Comparison of ENCODE assay signal across 28 cellular contexts in the genomic region with DNA sequence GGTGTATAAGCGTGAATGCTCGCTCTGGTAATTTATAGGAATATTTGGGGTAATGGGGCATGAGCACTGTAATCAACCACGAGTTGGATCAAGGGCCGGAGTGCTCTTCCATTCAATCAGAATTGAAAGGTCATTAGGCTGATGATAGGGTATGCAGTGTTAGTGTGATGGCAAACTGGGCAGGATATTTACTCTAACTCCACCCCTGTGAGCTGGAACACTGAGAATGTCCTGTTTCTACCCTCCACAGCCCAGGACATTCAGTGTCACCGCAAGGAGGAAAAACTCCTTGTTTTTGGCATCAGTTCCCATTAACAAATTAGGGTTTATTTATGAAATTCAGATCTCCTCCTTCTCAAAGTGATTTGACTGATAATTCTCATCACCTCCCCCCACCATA.
"Had no signal": no experiment of that assay in that cellular context is flagged by ENCODE, and none has a peak within 500 bp of the region (broad histone marks: within the 10 kb centered on the region; RNA-seq: fewer than 3 reads in every experiment).

No MANE protein-coding gene starts in this region.

- H3K4me3 Mint-ChIP-seq: naive thymus-derived CD8-positive, alpha-beta T cell; natural killer cell treated with Interleukin-12 subunit alpha and Interleukin-12 subunit beta and Interleukin-15 and Interleukin-18, amount 100 ng/mL, for 72 hours; stimulated activated effector memory CD8-positive, alpha-beta T cell treated with anti-CD3 and anti-CD28 coated beads, Interleukin-12 subunit alpha, Interleukin-12 subunit beta, amount 100 ng/mL, for 72 hours; stimulated activated naive B cell treated with anti-CD40 and anti-IgM and Interleukin-4, amounts not matched to agents 10 μg/mL and 1 μg/mL and 100 μg/mL, for 72 hours; stimulated activated naive CD8-positive, alpha-beta T cell treated with anti-CD3 and anti-CD28 coated beads, Interleukin-15, Interleukin-2, amounts not matched to agents 100 ng/mL and 50 ng/mL, for 24 hours had no signal

- H3K9me3 Mint-ChIP-seq: naive thymus-derived CD8-positive, alpha-beta T cell; natural killer cell treated with Interleukin-12 subunit alpha and Interleukin-12 subunit beta and Interleukin-15 and Interleukin-18, amount 100 ng/mL, for 72 hours; stimulated activated effector memory CD8-positive, alpha-beta T cell treated with anti-CD3 and anti-CD28 coated beads, Interleukin-12 subunit alpha, Interleukin-12 subunit beta, amount 100 ng/mL, for 72 hours; stimulated activated naive B cell treated with anti-CD40 and anti-IgM and Interleukin-4, amounts not matched to agents 10 μg/mL and 1 μg/mL and 100 μg/mL, for 72 hours; stimulated activated naive CD8-positive, alpha-beta T cell treated with anti-CD3 and anti-CD28 coated beads, Interleukin-15, Interleukin-2, amounts not matched to agents 100 ng/mL and 50 ng/mL, for 24 hours had no signal

- H3K9me3 ChIP-seq: neutrophil, psoas muscle, right lobe of liver, sigmoid colon, stomach, thoracic aorta, thyroid gland, tibial nerve, upper lobe of left lung, vagina had no signal

- H3K4me1 ChIP-seq: parathyroid adenoma, psoas muscle, right lobe of liver, sigmoid colon, stomach, tibial nerve, upper lobe of left lung, vagina had no signal

- H3K27me3 ChIP-seq: neutrophil, right lobe of liver, sigmoid colon, thyroid gland, upper lobe of left lung, vagina had no signal

- H3K27me3 Mint-ChIP-seq: naive thymus-derived CD8-positive, alpha-beta T cell; progenitor cell of endocrine pancreas; stimulated activated naive B cell treated with anti-CD40 and anti-IgM and Interleukin-4, amounts not matched to agents 10 μg/mL and 1 μg/mL and 100 μg/mL, for 72 hours; stimulated activated naive CD8-positive, alpha-beta T cell treated with anti-CD3 and anti-CD28 coated beads, Interleukin-15, Interleukin-2, amounts not matched to agents 100 ng/mL and 50 ng/mL, for 24 hours had no signal

- H3K79me2 ChIP-seq: parathyroid adenoma had no signal

- H3K36me3 ChIP-seq: neutrophil, right lobe of liver, sigmoid colon, stomach, thoracic aorta, thyroid gland, tibial nerve, upper lobe of left lung, vagina had no signal

- H3K4me3 ChIP-seq: psoas muscle, right lobe of liver, sigmoid colon, stomach, thoracic aorta, thyroid gland, tibial nerve, upper lobe of left lung, vagina had no signal

- H3K36me3 Mint-ChIP-seq: naive thymus-derived CD8-positive, alpha-beta T cell; natural killer cell treated with Interleukin-12 subunit alpha and Interleukin-12 subunit beta and Interleukin-15 and Interleukin-18, amount 100 ng/mL, for 72 hours; stimulated activated effector memory CD8-positive, alpha-beta T cell treated with anti-CD3 and anti-CD28 coated beads, Interleukin-12 subunit alpha, Interleukin-12 subunit beta, amount 100 ng/mL, for 72 hours; stimulated activated naive B cell treated with anti-CD40 and anti-IgM and Interleukin-4, amounts not matched to agents 10 μg/mL and 1 μg/mL and 100 μg/mL, for 72 hours had no signal

- H2AFZ ChIP-seq: parathyroid adenoma had no signal

- DNase-seq: naive thymus-derived CD8-positive, alpha-beta T cell; nucleus accumbens; posterior cingulate gyrus; psoas muscle; right cardiac atrium; right lobe of liver; sigmoid colon; small intestine; stimulated activated CD4-positive, alpha-beta T cell treated with anti-CD3 and anti-CD28 coated beads, Interleukin-15, amount 100 ng/mL, for 24 hours; stimulated activated CD4-positive, alpha-beta T cell treated with anti-CD3 and anti-CD28 coated beads, Interleukin-2, amount 100 ng/mL, for 24 hours; stimulated activated CD4-positive, alpha-beta T cell treated with anti-CD3 and anti-CD28 coated beads, Interleukin-2, amount 100 ng/mL, for 48 hours; stimulated activated CD4-positive, alpha-beta T cell treated with anti-CD3 and anti-CD28 coated beads, Interleukin-4, amount 100 ng/mL, for 24 hours; stimulated activated naive B cell treated with anti-CD40 and anti-IgM and Interleukin-4, amounts not matched to agents 10 μg/mL and 1 μg/mL and 100 μg/mL, for 72 hours; stimulated activated naive CD4-positive, alpha-beta T cell treated with Interleukin-2 at 50 U/mL for 16 hours; stomach; trophoblast cell; upper lobe of left lung had no signal

- FAIRE-seq: small intestine, urothelium cell line had no signal

- ATAC-seq: naive thymus-derived CD8-positive, alpha-beta T cell; natural killer cell treated with Interleukin-12 subunit alpha and Interleukin-12 subunit beta and Interleukin-15 and Interleukin-18, amount 100 ng/mL, for 72 hours; psoas muscle; right lobe of liver; stimulated activated effector memory CD8-positive, alpha-beta T cell treated with anti-CD3 and anti-CD28 coated beads, Interleukin-12 subunit alpha, Interleukin-12 subunit beta, amount 100 ng/mL, for 72 hours; stimulated activated naive B cell treated with anti-CD40 and anti-IgM and Interleukin-4, amounts not matched to agents 10 μg/mL and 1 μg/mL and 100 μg/mL, for 72 hours had no signal

- H3K27ac ChIP-seq: neutrophil, parathyroid adenoma, psoas muscle, right lobe of liver, sigmoid colon, stomach, thoracic aorta, thyroid gland, tibial nerve, upper lobe of left lung, vagina had no signal

- H3K4me1 Mint-ChIP-seq: naive thymus-derived CD8-positive, alpha-beta T cell; stimulated activated effector memory CD8-positive, alpha-beta T cell treated with anti-CD3 and anti-CD28 coated beads, Interleukin-12 subunit alpha, Interleukin-12 subunit beta, amount 100 ng/mL, for 72 hours; stimulated activated naive B cell treated with anti-CD40 and anti-IgM and Interleukin-4, amounts not matched to agents 10 μg/mL and 1 μg/mL and 100 μg/mL, for 72 hours had no signal

- H3K9ac ChIP-seq: parathyroid adenoma had no signal

- H3K27ac Mint-ChIP-seq: naive thymus-derived CD8-positive, alpha-beta T cell; natural killer cell treated with Interleukin-12 subunit alpha and Interleukin-12 subunit beta and Interleukin-15 and Interleukin-18, amount 100 ng/mL, for 72 hours; progenitor cell of endocrine pancreas; stimulated activated effector memory CD8-positive, alpha-beta T cell treated with anti-CD3 and anti-CD28 coated beads, Interleukin-12 subunit alpha, Interleukin-12 subunit beta, amount 100 ng/mL, for 72 hours; stimulated activated naive B cell treated with anti-CD40 and anti-IgM and Interleukin-4, amounts not matched to agents 10 μg/mL and 1 μg/mL and 100 μg/mL, for 72 hours; stimulated activated naive CD8-positive, alpha-beta T cell treated with anti-CD3 and anti-CD28 coated beads, Interleukin-15, Interleukin-2, amounts not matched to agents 100 ng/mL and 50 ng/mL, for 24 hours had no signal
